8 cellular contexts compared by ENCODE assay signal in the genomic region with DNA sequence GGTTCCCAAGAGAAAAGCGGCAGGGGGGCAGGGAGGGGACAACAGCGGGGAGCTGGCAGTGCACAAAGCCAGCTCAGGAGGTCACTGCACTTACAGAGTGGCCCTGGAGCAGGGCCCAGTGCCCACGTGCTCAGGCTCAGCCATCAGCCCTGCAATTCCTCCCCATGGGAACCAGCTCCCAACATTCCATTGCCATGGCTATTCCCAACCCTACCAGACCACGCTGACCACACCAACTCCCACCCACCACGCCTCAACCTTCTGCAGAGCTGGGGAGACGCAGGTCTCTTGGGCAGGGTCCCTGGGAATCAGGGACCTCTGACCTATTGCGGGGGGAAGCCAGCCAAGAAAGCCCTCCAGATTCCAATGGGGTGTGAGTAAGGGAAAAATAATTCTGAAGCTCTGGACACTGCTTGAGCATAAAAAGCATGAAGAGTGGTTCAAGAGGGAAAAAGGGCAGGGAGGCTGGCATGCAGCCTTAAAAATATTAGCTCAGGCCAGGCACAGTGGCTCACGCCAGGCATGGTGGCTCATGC. TPM values are rescaled to one million over a fixed set of nuclear protein-coding genes. Genes with fewer than 3 reads are reported as not detected.
DNase-seq lines count a peak whose midpoint lies in the region; TF ChIP-seq lines count a peak whose summit lies in the region.

No MANE protein-coding gene starts in this region.

- no peaks in the 10 kb centered on the region for H3K27me3 Mint-ChIP-seq in progenitor cell of endocrine pancreas

- peak; percentile 66 for DNase-seq in ELF-1 (ENCODE audit: low read depth, low spot score)
- peak; percentile 69 for DNase-seq in T1000 (lab: John Stamatoyannopoulos, UW)
- peak; percentile 95 for DNase-seq in glomerular visceral epithelial cell (ENCODE audit: extremely low spot score)
- no peak for DNase-seq in progenitor cell of endocrine pancreas (ENCODE audit: low spot score, unreplicated experiment)
- no peak for DNase-seq in superior temporal gyrus (ENCODE audit: extremely low spot score)
- no peak for DNase-seq in SIG-M5 treated with dmso at 0.1 percent for 504 hours (lab: John Stamatoyannopoulos, UW; ENCODE audit: unreplicated experiment)
- no peak for DNase-seq in activated CD4-positive, CD25-positive, alpha-beta regulatory T cell (lab: John Stamatoyannopoulos, UW)
- no peak for DNase-seq in NCI-H2196 (lab: John Stamatoyannopoulos, UW; ENCODE audit: unreplicated experiment)

- no peak overlapping the region for H3K4me3 Mint-ChIP-seq in progenitor cell of endocrine pancreas (ENCODE audit: low read depth)

- peak overlapping the region; percentile 76 for H3K27ac Mint-ChIP-seq in progenitor cell of endocrine pancreas

- no peaks in the 10 kb centered on the region for H3K36me3 Mint-ChIP-seq in progenitor cell of endocrine pancreas (ENCODE audit: insufficient read depth)

- no peak for TF ChIP-seq CTCF in progenitor cell of endocrine pancreas (IDR thresholded peaks at IDR 0.05; ENCODE audit: unreplicated experiment)

- H3K4me1 Mint-ChIP-seq in progenitor cell of endocrine pancreas (ENCODE audit: low read depth): no peaks in the 10 kb centered on the region

- H3K9me3 Mint-ChIP-seq in progenitor cell of endocrine pancreas (ENCODE audit: low read depth): no peaks in the 10 kb centered on the region

RNA-seq across cellular contexts. Expression of gene TFIP11, which starts 38.3 kb away (rescaled TPM):
- 36.4 and 38.7 TPM in 2 replicates for total RNA-seq in progenitor cell of endocrine pancreas

RNA-seq across cellular contexts. Expression of gene TPST2, which starts 39.4 kb away (rescaled TPM):
- total RNA-seq in progenitor cell of endocrine pancreas: 16.6 and 19.1 TPM in 2 replicates

Comparison
In these comparisons a context has a peak if more than half of its experiments do, and no peak if none do; other contexts are left out.
1. DNase-seq: peak in ELF-1 (single experiment), T1000 (single experiment) and glomerular visceral epithelial cell (single experiment); none in progenitor cell of endocrine pancreas (single experiment), superior temporal gyrus (single experiment), SIG-M5 treated with dmso at 0.1 percent for 504 hours (single experiment), activated CD4-positive, CD25-positive, alpha-beta regulatory T cell (0 of 4) and NCI-H2196 (single experiment).